Comparison of ENCODE assay signal across 8 cellular contexts in the genomic region with DNA sequence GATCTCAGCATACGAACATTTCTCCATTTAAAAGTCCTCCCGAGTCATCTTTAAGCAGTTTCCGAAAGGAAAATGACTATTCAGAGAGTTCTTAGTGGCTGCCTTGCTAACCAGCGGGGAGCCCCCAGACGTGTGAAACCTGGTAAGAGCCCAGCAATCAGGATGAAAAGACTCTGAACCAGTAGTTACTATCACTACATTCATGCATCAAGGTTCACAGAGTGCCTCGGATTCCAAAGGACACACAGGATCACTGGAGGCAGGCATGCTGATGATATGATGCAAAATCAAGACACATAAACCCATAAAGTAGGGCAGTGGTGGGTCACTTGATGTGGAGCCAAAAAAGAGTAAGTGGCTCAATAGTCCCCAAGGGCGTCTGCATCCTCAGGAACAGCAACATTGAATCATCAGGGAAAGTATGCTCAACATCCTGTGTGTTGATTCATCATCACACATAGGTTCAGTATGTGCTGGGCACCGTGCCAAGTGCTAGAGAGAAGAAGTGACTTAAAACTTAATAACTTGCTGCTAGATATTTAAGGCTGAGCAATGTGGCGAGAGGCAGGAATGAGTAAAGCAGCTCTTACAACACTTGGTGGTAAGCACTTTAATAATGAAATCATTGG. TPM values are rescaled to one million over a fixed set of nuclear protein-coding genes. Genes with fewer than 3 reads are reported as not detected.
DNase-seq lines count a peak whose midpoint lies in the region; ATAC-seq and TF ChIP-seq lines count a peak whose summit lies in the region.

No MANE protein-coding gene starts in this region.

- DNase-seq in GM06990 (ENCODE audit: extremely low read depth, insufficient read length) (peak; percentile 36), LHCN-M2 (ENCODE audit: low read depth) (peak; percentile 100), colonic mucosa (peak; percentile 79), medulla oblongata (ENCODE audit: extremely low spot score) (peak; percentile 26), SHP77 (lab: John Stamatoyannopoulos, UW) (no peak)
- peak; percentile 66 for DNase-seq in activated CD4-positive, alpha-beta T cell treated with anti-CD3 and anti-CD28 coated beads, Interleukin-2, amount 50 U/mL, for 1 hour
- peak; percentile 63 to 73 for DNase-seq in stimulated activated CD8-positive, alpha-beta memory T cell treated with anti-CD3 and anti-CD28 coated beads, Interleukin-2, amount 100 ng/mL, for 48 hours (ENCODE audit: low read depth in 2 of 2)

- H3K9ac ChIP-seq in colonic mucosa (ENCODE audit: low read depth in 2 of 2, low read length in 2 of 2): no peak overlapping the region

- peak overlapping the region; percentile 18 for H3K27ac ChIP-seq in colonic mucosa

- H3K36me3 ChIP-seq in GM06990 (ENCODE audit: control insufficient read depth, insufficient read depth, low read length) (no peaks in the 10 kb centered on the region), colonic mucosa (no peaks in the 10 kb centered on the region)

- H3K4me3 ChIP-seq in GM06990 (replicated peaks; ENCODE audit: low read depth, low read length): no peak overlapping the region
- H3K4me3 ChIP-seq in colonic mucosa: no peak overlapping the region

- no peak for TF ChIP-seq CTCF in GM06990 (IDR thresholded peaks at IDR 0.05; ENCODE audit: insufficient read depth, low read length, poor library complexity, severe bottlenecking)
- TF ChIP-seq CTCF in colonic mucosa (IDR thresholded peaks at IDR 0.05): no peak

- no peaks in the 10 kb centered on the region for H3K9me3 ChIP-seq in colonic mucosa

- intact Hi-C loops in colonic mucosa (cut with DNase I): no loop called here

- ATAC-seq in HG03571 (IDR thresholded peaks at IDR 0.05; ENCODE audit: unreplicated experiment): no peak

- no peaks in the 10 kb centered on the region for H3K27me3 ChIP-seq in GM06990 (replicated peaks; ENCODE audit: control insufficient read depth, insufficient read depth, low read length)
- H3K27me3 ChIP-seq in colonic mucosa: no peaks in the 10 kb centered on the region

- H3K4me1 ChIP-seq in colonic mucosa: no peaks in the 10 kb centered on the region

RNA-seq across cellular contexts. Expression of gene CCL20, which starts 4.4 kb away (rescaled TPM):
- total RNA-seq in LHCN-M2 (2014; rRNA removed) (1.3 and 2.3 TPM in 2 replicates), colonic mucosa (10 to 100 TPM; 11.5 to 43.5 TPM)
- polyA plus RNA-seq in LHCN-M2 (2012): 2.9 TPM

RNA-seq across cellular contexts. Expression of gene DAW1, which starts 53.4 kb away (rescaled TPM):
- total RNA-seq in LHCN-M2 (2014; rRNA removed): 0.23 and 0.32 TPM in 2 replicates
- polyA plus RNA-seq in LHCN-M2 (2012): not detected
- total RNA-seq in colonic mucosa: not detected

Comparison
In these comparisons a context has a peak if more than half of its experiments do, and no peak if none do; other contexts are left out.
1. DNase-seq: peak in GM06990 (single experiment), LHCN-M2 (single experiment), activated CD4-positive, alpha-beta T cell treated with anti-CD3 and anti-CD28 coated beads, Interleukin-2, amount 50 U/mL, for 1 hour (single experiment), colonic mucosa (single experiment), medulla oblongata (single experiment) and stimulated activated CD8-positive, alpha-beta memory T cell treated with anti-CD3 and anti-CD28 coated beads, Interleukin-2, amount 100 ng/mL, for 48 hours (2 of 2); none in SHP77 (0 of 2).